Comparison of ENCODE assay signal across 17 cellular contexts in genomic region chr11:7485854-7486425, GRCh38. TPM values are rescaled to one million over a fixed set of nuclear protein-coding genes. Genes with fewer than 3 reads are reported as not detected.
DNase-seq lines count a peak whose midpoint lies in the region; TF ChIP-seq lines count a peak whose summit lies in the region.
"Had no signal": no experiment of that assay in that cellular context is flagged by ENCODE, and none has a peak within 500 bp of the region (broad histone marks: within the 10 kb centered on the region; RNA-seq: fewer than 3 reads in every experiment).

No MANE protein-coding gene starts in this region.

- H2AFZ ChIP-seq in neural progenitor cell (replicated peaks): no peak overlapping the region

- intact Hi-C loops in left ventricle myocardium inferior (cut with micrococcal nuclease): no loop called here
- intact Hi-C loops in ovary (cut with DNase I): no loop called here

- H3K79me2 ChIP-seq in neural progenitor cell (ENCODE audit: low read depth): no peaks in the 10 kb centered on the region

- no peak overlapping the region for H3K4me2 ChIP-seq in neural progenitor cell

- TF ChIP-seq EP300 in ovary (IDR thresholded peaks at IDR 0.05): no peak

- peak overlapping the region; percentile 74 for H3K27ac ChIP-seq in left ventricle myocardium inferior (replicated peaks)
- peak overlapping the region; percentile 59 to 70 for H3K27ac ChIP-seq in ovary
- H3K27ac ChIP-seq in neural progenitor cell: no peak overlapping the region

- no peaks in the 10 kb centered on the region for H3K9me3 ChIP-seq in adipocyte (ENCODE audit: control insufficient read depth, low read length)
- H3K9me3 ChIP-seq in left ventricle myocardium inferior (replicated peaks): no peaks in the 10 kb centered on the region
- H3K9me3 ChIP-seq in ovary: no peaks in the 10 kb centered on the region
- H3K9me3 ChIP-seq in neural progenitor cell (ENCODE audit: low read depth): no peaks in the 10 kb centered on the region
- H3K9me3 ChIP-seq: HAP-1, mucosa of descending colon had no signal

- WGBS in ovary, 3 donors: 4 to 15% (median 11%) methylated on average over 6 of the region's 6 CpGs

- peaks cover 48% of the 10 kb centered on the region for H3K4me1 ChIP-seq in adipocyte (ENCODE audit: control insufficient read depth, insufficient read depth, low read length)
- H3K4me1 ChIP-seq in left ventricle myocardium inferior: peaks cover 27% of the 10 kb centered on the region
- peaks cover 6% of the 10 kb centered on the region for H3K4me1 ChIP-seq in ovary (ENCODE audit: insufficient read depth)
- H3K4me1 ChIP-seq in neural progenitor cell: no peaks in the 10 kb centered on the region

- no peaks in the 10 kb centered on the region for H3F3A ChIP-seq in neural progenitor cell (ENCODE audit: low read depth)

- DNase-seq in adipocyte (ENCODE audit: low read depth) (no peak), left ventricle myocardium inferior (no peak), ovary (no peak), type B pancreatic cell (ENCODE audit: extremely low spot score, unreplicated experiment) (no peak), DMS 273 (lab: John Stamatoyannopoulos, UW; ENCODE audit: unreplicated experiment) (no peak), neural progenitor cell (ENCODE audit: low spot score) (no peak), pons (ENCODE audit: low spot score) (no peak)
- DNase-seq: activated CD8-positive, alpha-beta memory T cell treated with anti-CD3 and anti-CD28 coated beads for 24 hours; foreskin melanocyte; immature natural killer cell; KBM-7; NCI-H345; stimulated activated CD4-positive, alpha-beta T cell treated with anti-CD3 and anti-CD28 coated beads, Interleukin-4, amount 100 ng/mL, for 4 hours had no signal

- H3K9ac ChIP-seq in adipocyte (ENCODE audit: low read length) (peak overlapping the region; percentile 72), neural progenitor cell (no peak overlapping the region)

- H3K27ac Mint-ChIP-seq in type B pancreatic cell: no peak overlapping the region
- no peak overlapping the region for H3K27ac Mint-ChIP-seq in neural progenitor cell
- H3K27ac Mint-ChIP-seq: immature natural killer cell had no signal

- H3K36me3 Mint-ChIP-seq in type B pancreatic cell: peaks cover 8% of the 10 kb centered on the region
- H3K36me3 Mint-ChIP-seq in neural progenitor cell: no peaks in the 10 kb centered on the region

- H3K9me3 Mint-ChIP-seq in type B pancreatic cell (peaks cover 5% of the 10 kb centered on the region), neural progenitor cell (no peaks in the 10 kb centered on the region)
- H3K9me3 Mint-ChIP-seq: immature natural killer cell had no signal

- H3K36me3 ChIP-seq in adipocyte (ENCODE audit: control insufficient read depth, insufficient read depth, low read length, severe bottlenecking) (no peaks in the 10 kb centered on the region), left ventricle myocardium inferior (peaks cover 5% of the 10 kb centered on the region), ovary (no peaks in the 10 kb centered on the region), neural progenitor cell (no peaks in the 10 kb centered on the region)
- H3K36me3 ChIP-seq: HAP-1 had no signal

- peaks cover 18% of the 10 kb centered on the region for H3K4me1 Mint-ChIP-seq in type B pancreatic cell (ENCODE audit: unreplicated experiment)
- peaks cover 6% of the 10 kb centered on the region for H3K4me1 Mint-ChIP-seq in neural progenitor cell
- H3K4me1 Mint-ChIP-seq: immature natural killer cell had no signal

- no peaks in the 10 kb centered on the region for H4K20me1 ChIP-seq in neural progenitor cell (ENCODE audit: low read depth)

- TF ChIP-seq CTCF in left ventricle myocardium inferior (IDR thresholded peaks at IDR 0.05; ENCODE audit: borderline replicate concordance) (no peak), ovary (IDR thresholded peaks at IDR 0.05) (no peak), type B pancreatic cell (conservative IDR thresholded peaks at IDR 0.05) (no peak), neural progenitor cell (IDR thresholded peaks at IDR 0.05) (no peak)

- H3K27me3 ChIP-seq in adipocyte (replicated peaks; ENCODE audit: control insufficient read depth, insufficient read depth, low read length) (no peaks in the 10 kb centered on the region), left ventricle myocardium inferior (ENCODE audit: low read depth) (no peaks in the 10 kb centered on the region), ovary (no peaks in the 10 kb centered on the region), neural progenitor cell (no peaks in the 10 kb centered on the region)

- no peaks in the 10 kb centered on the region for H3K27me3 Mint-ChIP-seq in type B pancreatic cell
- H3K27me3 Mint-ChIP-seq in neural progenitor cell (ENCODE audit: insufficient read depth, low read depth): no peaks in the 10 kb centered on the region

- H3K4me3 ChIP-seq in adipocyte (ENCODE audit: low read length): peak overlapping the region; percentile 78
- peak overlapping the region; percentile 63 for H3K4me3 ChIP-seq in left ventricle myocardium inferior
- H3K4me3 ChIP-seq in ovary: peak overlapping the region; percentile 39
- H3K4me3 ChIP-seq in neural progenitor cell: no peak overlapping the region
- H3K4me3 ChIP-seq: HAP-1, mucosa of descending colon had no signal

- no peak for TF ChIP-seq POLR2A in ovary (IDR thresholded peaks at IDR 0.05)

- H3K4me3 Mint-ChIP-seq in type B pancreatic cell: peak overlapping the region; percentile 86
- H3K4me3 Mint-ChIP-seq in neural progenitor cell: no peak overlapping the region
- H3K4me3 Mint-ChIP-seq: immature natural killer cell had no signal

RNA-seq across cellular contexts. Expression of gene OLFML1, which starts 0.6 kb away (rescaled TPM):
- 7.3 TPM for total RNA-seq in left ventricle myocardium inferior
- total RNA-seq in ovary: 10 to 100 TPM; 16.3 to 52.2 (median 38.8) TPM
- polyA plus RNA-seq in ovary: 100 to 1,000 TPM in 1 of 2 donors, 10 to 100 TPM in 1; 32.8 to 114 TPM
- 0.83 and 11.8 TPM in 2 replicates for total RNA-seq in type B pancreatic cell (ENCODE audit: low replicate concordance)
- not detected in 2 replicates for total RNA-seq in neural progenitor cell (ENCODE audit: low replicate concordance)
- total RNA-seq: astrocyte, pulmonary artery endothelial cell had no signal

RNA-seq across cellular contexts. Expression of gene PPFIBP2, which starts 27.9 kb away (rescaled TPM):
- 19.2 TPM for total RNA-seq in left ventricle myocardium inferior
- 10 to 100 TPM; 18.0 to 32.7 (median 20.7) TPM for total RNA-seq in ovary
- polyA plus RNA-seq in ovary: 10 to 100 TPM in 1 of 2 donors, 1 to 10 TPM in 1; 9.6 to 36.2 TPM
- total RNA-seq in type B pancreatic cell (ENCODE audit: low replicate concordance): 28.2 and 70.7 TPM in 2 replicates
- total RNA-seq in neural progenitor cell (ENCODE audit: low replicate concordance): 4.6 and 8.7 TPM in 2 replicates
